8 cellular contexts compared by ENCODE assay signal in genomic region chr20:63829943-63830820, GRCh38. TPM values are rescaled to one million over a fixed set of nuclear protein-coding genes. Genes with fewer than 3 reads are reported as not detected.
DNase-seq lines count a peak whose midpoint lies in the region; ATAC-seq lines count a peak whose summit lies in the region.

No MANE protein-coding gene starts in this region.

- peak overlapping the region; percentile 77 for H3K4me2 ChIP-seq in skeletal muscle satellite cell (ENCODE audit: low read length)

- DNase-seq in stimulated activated naive CD8-positive, alpha-beta T cell treated with anti-CD3 and anti-CD28 coated beads, Interleukin-15, Interleukin-2, amounts not matched to agents 100 U/mL and 50 U/mL, for 24 hours: no peak
- no peak for DNase-seq in activated CD4-positive, alpha-beta memory T cell treated with anti-CD3 and anti-CD28 coated beads, Interleukin-2, amount 10 ng/mL, durations not matched to agents 7 days and 5 days
- peak; percentile 53 for DNase-seq in hepatic stellate cell (ENCODE audit: low spot score)
- DNase-seq in stimulated activated CD8-positive, alpha-beta memory T cell treated with anti-CD3 and anti-CD28 coated beads, Interleukin-4, amount 100 ng/mL, for 48 hours: no peak

- H3K27me3 Mint-ChIP-seq in stimulated activated naive CD8-positive, alpha-beta T cell treated with anti-CD3 and anti-CD28 coated beads, Interleukin-15, Interleukin-2, amounts not matched to agents 100 ng/mL and 50 ng/mL, for 24 hours: peaks cover 31% of the 10 kb centered on the region
- peaks cover 55% of the 10 kb centered on the region for H3K27me3 Mint-ChIP-seq in activated CD4-positive, alpha-beta memory T cell treated with anti-CD3 and anti-CD28 coated beads, Interleukin-2, amount 10 ng/mL, durations not matched to agents 7 days and 5 days

- H3K9ac ChIP-seq in skeletal muscle satellite cell (ENCODE audit: low read depth, low read length): peak overlapping the region; percentile 4

- no peaks in the 10 kb centered on the region for H3K9me3 Mint-ChIP-seq in stimulated activated naive CD8-positive, alpha-beta T cell treated with anti-CD3 and anti-CD28 coated beads, Interleukin-15, Interleukin-2, amounts not matched to agents 100 ng/mL and 50 ng/mL, for 24 hours
- no peaks in the 10 kb centered on the region for H3K9me3 Mint-ChIP-seq in activated CD4-positive, alpha-beta memory T cell treated with anti-CD3 and anti-CD28 coated beads, Interleukin-2, amount 10 ng/mL, durations not matched to agents 7 days and 5 days

- H3K4me1 Mint-ChIP-seq in stimulated activated naive CD8-positive, alpha-beta T cell treated with anti-CD3 and anti-CD28 coated beads, Interleukin-15, Interleukin-2, amounts not matched to agents 100 ng/mL and 50 ng/mL, for 24 hours (ENCODE audit: low read depth): peaks cover 18% of the 10 kb centered on the region
- H3K4me1 Mint-ChIP-seq in activated CD4-positive, alpha-beta memory T cell treated with anti-CD3 and anti-CD28 coated beads, Interleukin-2, amount 10 ng/mL, durations not matched to agents 7 days and 5 days: peaks cover 10% of the 10 kb centered on the region

- H3K9me3 ChIP-seq in skeletal muscle satellite cell (replicated peaks; ENCODE audit: low read length): no peaks in the 10 kb centered on the region

- H3K36me3 Mint-ChIP-seq in stimulated activated naive CD8-positive, alpha-beta T cell treated with anti-CD3 and anti-CD28 coated beads, Interleukin-15, Interleukin-2, amounts not matched to agents 100 ng/mL and 50 ng/mL, for 24 hours (ENCODE audit: low read depth): no peaks in the 10 kb centered on the region
- H3K36me3 Mint-ChIP-seq in activated CD4-positive, alpha-beta memory T cell treated with anti-CD3 and anti-CD28 coated beads, Interleukin-2, amount 10 ng/mL, durations not matched to agents 7 days and 5 days (ENCODE audit: low read depth): peaks cover 4% of the 10 kb centered on the region

- CTCF ChIA-PET in activated CD4-positive, alpha-beta memory T cell treated with anti-CD3 and anti-CD28 coated beads, Interleukin-2, amount 10 ng/mL, durations not matched to agents 7 days and 5 days (lab: Charles Lee): interaction anchor here (1.3 kb wide), 1 partner anchor 123 kb away, joined by 3 read pairs; the partner anchor contains the start of genes ARFRP1 and ZGPAT

- H3K4me1 ChIP-seq in skeletal muscle satellite cell (ENCODE audit: control insufficient read depth, insufficient read depth, low read length): peaks cover 22% of the 10 kb centered on the region

- H3K27ac Mint-ChIP-seq in stimulated activated naive CD8-positive, alpha-beta T cell treated with anti-CD3 and anti-CD28 coated beads, Interleukin-15, Interleukin-2, amounts not matched to agents 100 ng/mL and 50 ng/mL, for 24 hours: peak overlapping the region; percentile 57
- peak overlapping the region; percentile 53 for H3K27ac Mint-ChIP-seq in activated CD4-positive, alpha-beta memory T cell treated with anti-CD3 and anti-CD28 coated beads, Interleukin-2, amount 10 ng/mL, durations not matched to agents 7 days and 5 days

- no peaks in the 10 kb centered on the region for H3K36me3 ChIP-seq in skeletal muscle satellite cell (ENCODE audit: insufficient read depth, low read length)

- no peak for ATAC-seq in stimulated activated naive CD8-positive, alpha-beta T cell treated with anti-CD3 and anti-CD28 coated beads, Interleukin-15, Interleukin-2, amounts not matched to agents 100 U/mL and 50 U/mL, for 24 hours
- no peak for ATAC-seq in HG03108 (IDR thresholded peaks at IDR 0.05; ENCODE audit: unreplicated experiment)
- no peak for ATAC-seq in GM18909 (IDR thresholded peaks at IDR 0.05; ENCODE audit: poor library complexity, unreplicated experiment)

- H3K4me3 ChIP-seq in skeletal muscle satellite cell (ENCODE audit: low read length): peak overlapping the region; percentile 61

- POLR2A ChIA-PET in activated CD4-positive, alpha-beta memory T cell treated with anti-CD3 and anti-CD28 coated beads, Interleukin-2, amount 10 ng/mL, durations not matched to agents 7 days and 5 days (lab: Charles Lee): no interaction called here

- peaks cover 16% of the 10 kb centered on the region for H3K27me3 ChIP-seq in skeletal muscle satellite cell (ENCODE audit: control insufficient read depth, insufficient read depth, low read length)

- peak overlapping the region; percentile 81 for H3K4me3 Mint-ChIP-seq in stimulated activated naive CD8-positive, alpha-beta T cell treated with anti-CD3 and anti-CD28 coated beads, Interleukin-15, Interleukin-2, amounts not matched to agents 100 ng/mL and 50 ng/mL, for 24 hours
- peak overlapping the region; percentile 79 for H3K4me3 Mint-ChIP-seq in activated CD4-positive, alpha-beta memory T cell treated with anti-CD3 and anti-CD28 coated beads, Interleukin-2, amount 10 ng/mL, durations not matched to agents 7 days and 5 days

RNA-seq across cellular contexts. Expression of gene ZBTB46, which starts 0.9 kb away (rescaled TPM):
- total RNA-seq in activated CD4-positive, alpha-beta memory T cell treated with anti-CD3 and anti-CD28 coated beads, Interleukin-2, amount 10 ng/mL, durations not matched to agents 7 days and 5 days: under 1 TPM; 0.53 to 0.65 TPM
- 1.0 and 1.3 TPM in 2 replicates for total RNA-seq in skeletal muscle satellite cell (2012; rRNA removed)

RNA-seq across cellular contexts. Expression of gene ABHD16B, which starts 31.1 kb away (rescaled TPM):
- total RNA-seq in activated CD4-positive, alpha-beta memory T cell treated with anti-CD3 and anti-CD28 coated beads, Interleukin-2, amount 10 ng/mL, durations not matched to agents 7 days and 5 days: not detected
- not detected in 2 replicates for total RNA-seq in skeletal muscle satellite cell (2012; rRNA removed)

RNA-seq across cellular contexts. Expression of gene TPD52L2, which starts 34.9 kb away (rescaled TPM):
- total RNA-seq in activated CD4-positive, alpha-beta memory T cell treated with anti-CD3 and anti-CD28 coated beads, Interleukin-2, amount 10 ng/mL, durations not matched to agents 7 days and 5 days: 10 to 100 TPM; 48.2 to 48.7 TPM
- 126 and 129 TPM in 2 replicates for total RNA-seq in skeletal muscle satellite cell (2012; rRNA removed)
